ENCODE assay signal across 24 cellular contexts in genomic region chr16:13997526-13997925, GRCh38.
DNase-seq lines count a peak whose midpoint lies in the region; ATAC-seq, FAIRE-seq and TF ChIP-seq lines count a peak whose summit lies in the region.
"Had no signal": no experiment of that assay in that cellular context is flagged by ENCODE, and none has a peak within 500 bp of the region (broad histone marks: within the 10 kb centered on the region; RNA-seq: fewer than 3 reads in every experiment).

No MANE protein-coding gene starts in this region.

- DNase-seq in A549 (ENCODE audit: low read depth in 1 of 2, low spot score in 1 of 2): no peak
- no peak for DNase-seq in CD4-positive, CD25-positive, alpha-beta regulatory T cell
- DNase-seq in SJCRH30: peak; percentile 24 to 44
- DNase-seq in mesenteric fat pad (ENCODE audit: low spot score): peak; percentile 24
- DNase-seq in SIG-M5 treated with dmso at 0.1 percent for 504 hours (lab: John Stamatoyannopoulos, UW; ENCODE audit: unreplicated experiment): no peak
- no peak for DNase-seq in GOT3 (lab: John Stamatoyannopoulos, UW)
- no peak for DNase-seq in head of caudate nucleus
- DNase-seq: activated naive CD4-positive, alpha-beta T cell treated with anti-CD3 and anti-CD28 coated beads, Interleukin-2, amount 50 U/mL, for 16 hours; activated T-cell treated with anti-CD3 and anti-CD28 coated beads, Interleukin-2, amount 50 U/mL, for 72 hours; anterior cingulate cortex; CD4-positive, alpha-beta memory T cell; occipital lobe; SW 1271 had no signal

- 74% methylated on average over 4 of the region's 4 CpGs for WGBS in A549 (ENCODE audit: missing lambda C conversion rate)

- intact Hi-C loops in head of caudate nucleus (cut with DNase I): loop anchor here (5.0 kb wide), 1 partner anchor 40 kb away; no protein-coding TSS in a partner anchor

- no peaks in the 10 kb centered on the region for H3K9me3 Mint-ChIP-seq in CD4-positive, CD25-positive, alpha-beta regulatory T cell

- H3K36me3 Mint-ChIP-seq in CD4-positive, CD25-positive, alpha-beta regulatory T cell: no peaks in the 10 kb centered on the region
- H3K36me3 Mint-ChIP-seq: CD4-positive, alpha-beta memory T cell; IgD-negative memory B cell had no signal

- H3K27me3 Mint-ChIP-seq in CD4-positive, CD25-positive, alpha-beta regulatory T cell: no peaks in the 10 kb centered on the region
- H3K27me3 Mint-ChIP-seq: IgD-negative memory B cell had no signal

- H3K27me3 ChIP-seq in CD4-positive, CD25-positive, alpha-beta regulatory T cell (ENCODE audit: control insufficient read depth, insufficient read depth, low read length): no peaks in the 10 kb centered on the region
- no peaks in the 10 kb centered on the region for H3K27me3 ChIP-seq in SJCRH30
- H3K27me3 ChIP-seq: colonic mucosa, gastroesophageal sphincter, suprapubic skin had no signal

- H3K27ac Mint-ChIP-seq in CD4-positive, CD25-positive, alpha-beta regulatory T cell: peak overlapping the region in 2 of 3 donors; percentile 9 to 32
- H3K27ac Mint-ChIP-seq: activated CD4-positive, alpha-beta T cell treated with anti-CD3 and anti-CD28 coated beads for 36 hours; activated T-cell treated with anti-CD3 and anti-CD28 coated beads, Interleukin-2, amount 50 U/mL, for 72 hours had no signal

- H3K36me3 ChIP-seq in CD4-positive, CD25-positive, alpha-beta regulatory T cell (ENCODE audit: control insufficient read depth, insufficient read depth, low read length): no peaks in the 10 kb centered on the region
- H3K36me3 ChIP-seq in SJCRH30: no peaks in the 10 kb centered on the region
- H3K36me3 ChIP-seq: colonic mucosa, gastroesophageal sphincter, suprapubic skin had no signal

- H3K9me3 ChIP-seq in A549: no peaks in the 10 kb centered on the region
- no peaks in the 10 kb centered on the region for H3K9me3 ChIP-seq in CD4-positive, CD25-positive, alpha-beta regulatory T cell (ENCODE audit: control insufficient read depth in 2 of 2, low read length in 2 of 2)
- H3K9me3 ChIP-seq in SJCRH30 (replicated peaks): no peaks in the 10 kb centered on the region
- H3K9me3 ChIP-seq: colonic mucosa, gastroesophageal sphincter, suprapubic skin had no signal

- H3K4me1 Mint-ChIP-seq in CD4-positive, CD25-positive, alpha-beta regulatory T cell: peaks cover 0 to 22% (median 9%) of the 10 kb centered on the region in 4 donors

- H3K4me3 ChIP-seq in A549 (no peak overlapping the region), SJCRH30 (no peak overlapping the region)
- no peak overlapping the region for H3K4me3 ChIP-seq in CD4-positive, CD25-positive, alpha-beta regulatory T cell (ENCODE audit: low read depth, low read length)
- H3K4me3 ChIP-seq: colonic mucosa, gastroesophageal sphincter, lung, smooth muscle cell, suprapubic skin had no signal

- CTCF ChIA-PET in A549 (lab: Yijun Ruan, JAX): interaction anchor here (0.6 to 1.6 kb wide), 4 partner anchors 9 to 549 kb away, joined by 3 to 4 read pairs (median 3); no protein-coding TSS in a partner anchor

- peak overlapping the region in 1 of 4 donors; percentile 18 for H3K4me3 Mint-ChIP-seq in CD4-positive, CD25-positive, alpha-beta regulatory T cell
- H3K4me3 Mint-ChIP-seq: activated CD4-positive, alpha-beta T cell treated with anti-CD3 and anti-CD28 coated beads for 36 hours; activated T-cell treated with anti-CD3 and anti-CD28 coated beads, Interleukin-2, amount 50 U/mL, for 72 hours had no signal

- no peak for TF ChIP-seq POLR2A in A549 (IDR thresholded peaks at IDR 0.05; ENCODE audit: low read length)

- H3K4me1 ChIP-seq in A549 (peaks cover 17% of the 10 kb centered on the region), SJCRH30 (peaks cover 4% of the 10 kb centered on the region; the same call in 1 of the 2 replicates)
- peaks cover 9% of the 10 kb centered on the region for H3K4me1 ChIP-seq in CD4-positive, CD25-positive, alpha-beta regulatory T cell (ENCODE audit: control insufficient read depth, insufficient read depth, low read length, poor library complexity, severe bottlenecking)
- H3K4me1 ChIP-seq: colonic mucosa had no signal

- POLR2A ChIA-PET in A549 (lab: Yijun Ruan, JAX): no interaction called here

- TF ChIP-seq CTCF in A549 (IDR thresholded peaks at IDR 0.05): no peak

- peak overlapping the region; percentile 52 for H3K4me2 ChIP-seq in A549
- H3K4me2 ChIP-seq: smooth muscle cell had no signal

- TF ChIP-seq RAD21 in A549 (conservative IDR thresholded peaks at IDR 0.05 in 1 of 2, IDR thresholded peaks at IDR 0.05 in 1 of 2): no peak

- no peak for TF ChIP-seq EP300 in A549 (IDR thresholded peaks at IDR 0.05)

- H3K27ac ChIP-seq in A549 (peak overlapping the region; percentile 31 to 39; a peak in 1 of 6 replicates), SJCRH30 (no peak overlapping the region; the same call in 1 of the 2 replicates)
- H3K27ac ChIP-seq in CD4-positive, CD25-positive, alpha-beta regulatory T cell (ENCODE audit: insufficient read depth, low read length, poor library complexity, severe bottlenecking): no peak overlapping the region
- H3K27ac ChIP-seq: colonic mucosa, gastroesophageal sphincter, suprapubic skin had no signal

- ATAC-seq in A549: no peak
- no peak for ATAC-seq in CD4-positive, CD25-positive, alpha-beta regulatory T cell (ENCODE audit: low read depth in 2 of 2)
- ATAC-seq: gastroesophageal sphincter had no signal

- FAIRE-seq in A549 (lab: Jason Lieb, UNC): no peak
- FAIRE-seq: endometrium, G401.6, keratinocyte, urothelium cell line had no signal

TF ChIP-seq in A549, 52 proteins besides CTCF, POLR2A, EP300 and RAD21:
- TF ChIP-seq BHLHE40 (IDR thresholded peaks at IDR 0.05; ENCODE audit: low read depth, low read length) (no peak), CHD2 (IDR thresholded peaks at IDR 0.05; ENCODE audit: low read length, partially characterized antibody) (no peak), HMGXB4 (CRISPR knock-in tag; IDR thresholded peaks at IDR 0.05; ENCODE audit: borderline replicate concordance) (no peak), HDAC2 (IDR thresholded peaks at IDR 0.05) (no peak), KDM1A (IDR thresholded peaks at IDR 0.05; ENCODE audit: low read depth) (no peak), TP53 (CRISPR knock-in tag; IDR thresholded peaks at IDR 0.05) (no peak), ESRRA (IDR thresholded peaks at IDR 0.05; ENCODE audit: borderline replicate concordance, low read length) (no peak), PHF8 (IDR thresholded peaks at IDR 0.05; ENCODE audit: borderline replicate concordance, low read depth) (no peak), NFE2L2 (conservative IDR thresholded peaks at IDR 0.05; ENCODE audit: low read length) (no peak), PBX3 (IDR thresholded peaks at IDR 0.05) (no peak), EHF (CRISPR knock-in tag; IDR thresholded peaks at IDR 0.05) (no peak), JUN (IDR thresholded peaks at IDR 0.05) (no peak), MAX (IDR thresholded peaks at IDR 0.05) (no peak), RNF2 (IDR thresholded peaks at IDR 0.05; ENCODE audit: borderline replicate concordance, low read depth) (no peak), FOSB (CRISPR knock-in tag; IDR thresholded peaks at IDR 0.05) (no peak), HOXA7 (CRISPR knock-in tag; IDR thresholded peaks at IDR 0.05) (no peak), RCOR1 (IDR thresholded peaks at IDR 0.05; ENCODE audit: low read depth, low read length) (no peak)

Comparison
In these comparisons a context has a peak if more than half of its experiments do, and no peak if none do; other contexts are left out.
1. DNase-seq: peak in SJCRH30 (2 of 2) and mesenteric fat pad (single experiment); none in A549 (0 of 2), CD4-positive, CD25-positive, alpha-beta regulatory T cell (0 of 3), SIG-M5 treated with dmso at 0.1 percent for 504 hours (single experiment), GOT3 (single experiment) and head of caudate nucleus (0 of 42).
2. H3K27ac ChIP-seq: peak in A549 (2 of 2); none in CD4-positive, CD25-positive, alpha-beta regulatory T cell (single experiment) and SJCRH30 (single experiment).